In the genomic region with DNA sequence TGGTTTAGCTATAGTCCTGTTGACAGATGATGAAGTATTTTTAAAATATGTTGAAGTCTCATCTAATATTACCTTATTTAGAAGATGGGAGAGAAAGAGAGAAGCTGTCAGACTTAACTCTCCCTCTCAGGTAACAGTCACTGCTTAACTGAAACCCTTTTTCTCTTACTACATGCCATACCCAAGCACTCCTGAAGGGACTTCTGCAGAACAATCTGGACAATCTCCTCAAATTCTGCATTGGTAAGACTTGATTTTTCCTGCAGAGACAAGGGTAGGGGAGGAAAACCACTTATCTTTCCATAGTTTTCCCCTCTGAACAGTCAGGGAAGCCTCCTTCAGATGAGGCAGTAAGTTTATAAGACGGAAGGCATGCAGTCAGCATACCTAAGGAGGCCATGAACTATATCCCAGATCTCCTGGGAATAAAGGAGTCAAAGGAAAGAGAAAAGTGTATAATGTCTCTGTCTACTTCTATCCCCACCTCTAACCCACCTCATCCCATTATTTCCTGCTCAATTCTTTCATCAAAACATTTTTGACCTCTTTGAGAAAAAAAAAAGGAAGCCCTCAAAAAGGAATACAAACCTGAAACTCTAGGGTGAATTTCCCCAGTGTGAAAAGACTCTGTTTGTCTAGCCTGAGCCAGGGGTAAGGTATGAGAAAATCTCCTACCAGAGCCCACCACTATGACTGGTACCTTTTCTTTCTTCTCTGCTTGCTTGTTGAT, we compare ENCODE assay signal across 29 cellular contexts. TPM values are rescaled to one million over a fixed set of nuclear protein-coding genes. Genes with fewer than 3 reads are reported as not detected.
DNase-seq lines count a peak whose midpoint lies in the region; ATAC-seq, FAIRE-seq and TF ChIP-seq lines count a peak whose summit lies in the region.
"Had no signal": no experiment of that assay in that cellular context is flagged by ENCODE, and none has a peak within 500 bp of the region (broad histone marks: within the 10 kb centered on the region; RNA-seq: fewer than 3 reads in every experiment).

No MANE protein-coding gene starts in this region.

- no peaks in the 10 kb centered on the region; the same call in 1 of the 2 replicates for H3K27me3 ChIP-seq in SJCRH30
- H3K27me3 ChIP-seq in Karpas-422 (ENCODE audit: low read length), result no peaks in the 10 kb centered on the region
- H3K27me3 ChIP-seq: ascending aorta; BLaER1 treated with 17β-estradiol and CSF1 and Interleukin-3, amounts not matched to agents 10 nM and 100 nM had no signal

- H3K4me1 ChIP-seq in A549 (no peaks in the 10 kb centered on the region), SJCRH30 (no peaks in the 10 kb centered on the region), Karpas-422 (ENCODE audit: low read length) (no peaks in the 10 kb centered on the region; the same call in 1 of the 2 replicates)
- H3K4me1 ChIP-seq: ascending aorta had no signal

- CTCF ChIA-PET in A549 (lab: Yijun Ruan, JAX) (interaction anchor here (0.7 to 6.5 kb wide), 3 partner anchors 9 to 315 kb away, joined by 4 to 48 read pairs (median 4); partner anchors contain the start of gene ZCWPW1), activated B cell treated with CpG ODN at 0.5 μM for 24 hours (lab: Charles Lee) (interaction anchor here (1.4 kb wide), 1 partner anchor 11 kb away, joined by 6 read pairs; no protein-coding TSS in a partner anchor)

- ATAC-seq in A549 (peak; percentile 63 to 74; a peak in 5 of 6 replicates), activated B cell treated with CpG ODN at 0.5 μM for 24 hours (ENCODE audit: low read depth) (no peak)
- ATAC-seq: activated naive CD4-positive, alpha-beta T cell treated with anti-CD3 and anti-CD28 coated beads, Interleukin-2, amount 50 U/mL, for 72 hours; activated T-helper 17 cell treated with anti-CD3 and anti-CD28 coated beads, Interleukin-2, amount 50 U/mL, for 72 hours; left cardiac atrium had no signal

- intact Hi-C loops in activated B cell treated with CpG ODN at 0.5 μM for 24 hours (cut with micrococcal nuclease), result no loop called here

- H3K9me3 Mint-ChIP-seq in activated B cell treated with CpG ODN at 0.5 μM for 24 hours, result no peaks in the 10 kb centered on the region
- H3K9me3 Mint-ChIP-seq: activated CD4-positive, alpha-beta memory T cell treated with anti-CD3 and anti-CD28 coated beads for 36 hours; activated naive CD4-positive, alpha-beta T cell treated with anti-CD3 and anti-CD28 coated beads, Interleukin-2, amount 50 U/mL, for 72 hours; activated T-helper 17 cell treated with anti-CD3 and anti-CD28 coated beads, Interleukin-2, amount 50 U/mL, for 72 hours; central memory CD8-positive, alpha-beta T cell; memory B cell had no signal

- no peak overlapping the region for H3K4me3 Mint-ChIP-seq in activated B cell treated with CpG ODN at 0.5 μM for 24 hours
- H3K4me3 Mint-ChIP-seq: activated CD4-positive, alpha-beta memory T cell treated with anti-CD3 and anti-CD28 coated beads for 36 hours; activated T-helper 17 cell treated with anti-CD3 and anti-CD28 coated beads, Interleukin-2, amount 50 U/mL, for 72 hours; central memory CD8-positive, alpha-beta T cell; memory B cell had no signal

- WGBS in A549 (ENCODE audit: missing lambda C conversion rate), result 86% methylated on average over 1 of the region's 1 CpG

- peaks cover 14% of the 10 kb centered on the region for H3K36me3 Mint-ChIP-seq in activated B cell treated with CpG ODN at 0.5 μM for 24 hours (ENCODE audit: low read depth)
- H3K36me3 Mint-ChIP-seq: activated CD4-positive, alpha-beta memory T cell treated with anti-CD3 and anti-CD28 coated beads for 36 hours; activated naive CD4-positive, alpha-beta T cell treated with anti-CD3 and anti-CD28 coated beads, Interleukin-2, amount 50 U/mL, for 72 hours had no signal

- no peaks in the 10 kb centered on the region for H3K9me2 ChIP-seq in Karpas-422 (replicated peaks; ENCODE audit: insufficient read depth, low read length)

- TF ChIP-seq RAD21 in A549 (conservative IDR thresholded peaks at IDR 0.05 in 1 of 2, IDR thresholded peaks at IDR 0.05 in 1 of 2), result no peak

- H3K27ac ChIP-seq in A549 (no peak overlapping the region), SJCRH30 (no peak overlapping the region), Karpas-422 (ENCODE audit: low read length) (no peak overlapping the region)
- H3K27ac ChIP-seq: ascending aorta; BLaER1 treated with 17β-estradiol and CSF1 and Interleukin-3, amounts not matched to agents 10 nM and 100 nM; epithelial cell of prostate had no signal

- no peak for FAIRE-seq in A549 (lab: Jason Lieb, UNC)
- FAIRE-seq: HTR-8/SVneo had no signal

- H3K9ac ChIP-seq in Karpas-422 (ENCODE audit: low read length), result no peak overlapping the region

- H3K4me2 ChIP-seq in A549 (no peak overlapping the region), Karpas-422 (ENCODE audit: low read depth, low read length, poor library complexity, severe bottlenecking) (no peak overlapping the region)

- no peaks in the 10 kb centered on the region for H3K79me2 ChIP-seq in Karpas-422 (ENCODE audit: low read length)

- H2AFZ ChIP-seq in Karpas-422 (ENCODE audit: low read length), result no peak overlapping the region

- no peaks in the 10 kb centered on the region for H4K20me1 ChIP-seq in Karpas-422 (ENCODE audit: insufficient read depth, low read depth, low read length)

- TF ChIP-seq CTCF in A549 (IDR thresholded peaks at IDR 0.05) (no peak), GM12875 (IDR thresholded peaks at IDR 0.05; ENCODE audit: borderline replicate concordance, insufficient read depth, low read depth, low read length) (0 out of 2 replicates have a peak, but pooled peaks have one; percentile 5), activated B cell treated with CpG ODN at 0.5 μM for 24 hours (IDR thresholded peaks at IDR 0.05) (no peak), fibroblast of the aortic adventitia (IDR thresholded peaks at IDR 0.05; ENCODE audit: insufficient read depth, low read length) (peak; percentile 25)

- H3K36me3 ChIP-seq in SJCRH30 (no peaks in the 10 kb centered on the region), Karpas-422 (ENCODE audit: insufficient read depth, low read length) (no peaks in the 10 kb centered on the region)
- H3K36me3 ChIP-seq: ascending aorta had no signal

- no peak for TF ChIP-seq POLR2A in A549 (IDR thresholded peaks at IDR 0.05; ENCODE audit: low read length)

- peaks cover 7% of the 10 kb centered on the region for H3K4me1 Mint-ChIP-seq in activated B cell treated with CpG ODN at 0.5 μM for 24 hours
- H3K4me1 Mint-ChIP-seq: activated T-helper 17 cell treated with anti-CD3 and anti-CD28 coated beads, Interleukin-2, amount 50 U/mL, for 72 hours; central memory CD8-positive, alpha-beta T cell had no signal

- H3K27me3 Mint-ChIP-seq in activated B cell treated with CpG ODN at 0.5 μM for 24 hours, result no peaks in the 10 kb centered on the region
- H3K27me3 Mint-ChIP-seq: activated CD4-positive, alpha-beta memory T cell treated with anti-CD3 and anti-CD28 coated beads for 36 hours; activated T-helper 17 cell treated with anti-CD3 and anti-CD28 coated beads, Interleukin-2, amount 50 U/mL, for 72 hours; central memory CD8-positive, alpha-beta T cell; memory B cell had no signal

- no peak overlapping the region for H3K4me3 ChIP-seq in A549
- H3K4me3 ChIP-seq in GM12875 (ENCODE audit: low read depth, low read length), result no peak overlapping the region
- no peak overlapping the region for H3K4me3 ChIP-seq in fibroblast of the aortic adventitia (ENCODE audit: low read depth, low read length)
- H3K4me3 ChIP-seq in SJCRH30, result no peak overlapping the region
- no peak overlapping the region for H3K4me3 ChIP-seq in Karpas-422 (ENCODE audit: low read length)
- H3K4me3 ChIP-seq: ascending aorta; BLaER1 treated with 17β-estradiol and CSF1 and Interleukin-3, amounts not matched to agents 10 nM and 100 nM had no signal

- peak overlapping the region; percentile 36 for H3K27ac Mint-ChIP-seq in activated B cell treated with CpG ODN at 0.5 μM for 24 hours
- H3K27ac Mint-ChIP-seq: activated CD4-positive, alpha-beta memory T cell treated with anti-CD3 and anti-CD28 coated beads for 36 hours; activated naive CD4-positive, alpha-beta T cell treated with anti-CD3 and anti-CD28 coated beads, Interleukin-2, amount 50 U/mL, for 72 hours; activated T-helper 17 cell treated with anti-CD3 and anti-CD28 coated beads, Interleukin-2, amount 50 U/mL, for 72 hours; memory B cell had no signal

- H3K9me3 ChIP-seq in A549 (no peaks in the 10 kb centered on the region), SJCRH30 (replicated peaks) (no peaks in the 10 kb centered on the region), Karpas-422 (ENCODE audit: low read length) (no peaks in the 10 kb centered on the region)
- H3K9me3 ChIP-seq: ascending aorta; BLaER1 treated with 17β-estradiol and CSF1 and Interleukin-3, amounts not matched to agents 10 nM and 100 nM had no signal

- no peak for TF ChIP-seq EP300 in A549 (IDR thresholded peaks at IDR 0.05)

- POLR2A ChIA-PET in A549 (lab: Yijun Ruan, JAX), result interaction anchor here (1.0 to 1.1 kb wide), 3 partner anchors 9 to 10 kb away, joined by 4 to 7 read pairs (median 5); partner anchors contain the start of genes MEPCE and ZCWPW1
- POLR2A ChIA-PET in activated B cell treated with CpG ODN at 0.5 μM for 24 hours (lab: Charles Lee), result no interaction called here

- no peak for DNase-seq in A549 (ENCODE audit: low read depth in 1 of 2, low spot score in 1 of 2)
- no peak for DNase-seq in activated B cell treated with CpG ODN at 0.5 μM for 24 hours
- no peak for DNase-seq in fibroblast of the aortic adventitia (ENCODE audit: low read depth)
- no peak for DNase-seq in SJCRH30
- no peak for DNase-seq in KG1 (lab: John Stamatoyannopoulos, UW)
- no peak for DNase-seq in Karpas-422
- DNase-seq in NCI-H128 (lab: John Stamatoyannopoulos, UW; ENCODE audit: unreplicated experiment), result no peak
- DNase-seq: activated CD4-positive, alpha-beta memory T cell treated with anti-CD3 and anti-CD28 coated beads for 36 hours; activated CD8-positive, alpha-beta memory T cell treated with anti-CD3 and anti-CD28 coated beads, Interleukin-2, amount 50 U/mL, for 48 hours; DND-41; GOT3; left cardiac atrium; NCI-H1092 treated with DMSO at 0.1 percent for 48 hours; NCI-H1930; NCI-H2227 treated with DMSO at 0.1 percent for 48 hours; nucleus accumbens; T1000 had no signal

RNA-seq across cellular contexts. Expression of gene ZCWPW1, which starts 9.4 kb away (rescaled TPM):
- 3.5 and 4.2 TPM in 2 replicates for polyA plus RNA-seq in A549 (2011; rRNA removed)
- 1.2 and 1.6 TPM in 2 replicates for polyA plus RNA-seq in A549 (2012; cell fraction: cytosol; rRNA removed)
- polyA plus RNA-seq in A549 (2012; cell fraction: nucleus; rRNA removed), result 1.7 TPM in 2 replicates
- polyA plus RNA-seq in A549 (2017; fragmentation: RNase III; extraction: RNeasy Plus Mini Kit Qiagen cat#74134 plus additional on column Dnase treatment), result 1.9 to 2.5 TPM (median 2.0 TPM) in 3 replicates
- 1.4 and 2.7 TPM in 2 replicates for polyA minus RNA-seq in A549 (2011; rRNA and poly(A)+ RNA removed)
- 10.8 and 15.2 TPM in 2 replicates for total RNA-seq in activated B cell treated with CpG ODN at 0.5 μM for 24 hours
- 2.4 and 3.0 TPM in 2 replicates for total RNA-seq in fibroblast of the aortic adventitia (ENCODE audit: low replicate concordance)
- total RNA-seq in SJCRH30 (2014; rRNA removed; shearing (Covaris generic)), result 1.1 and 1.2 TPM in 2 replicates
- total RNA-seq in Karpas-422 (2014; rRNA removed; shearing (Covaris generic); ENCODE audit: low replicate concordance), result 3.0 and 8.8 TPM in 2 replicates
- total RNA-seq: ascending aorta had no signal

RNA-seq across cellular contexts. Expression of gene MEPCE, which starts 10.5 kb away (rescaled TPM):
- 10.0 and 13.1 TPM in 2 replicates for polyA plus RNA-seq in A549 (2011; rRNA removed)
- 19.7 and 25.3 TPM in 2 replicates for polyA plus RNA-seq in A549 (2012; cell fraction: cytosol; rRNA removed)
- polyA plus RNA-seq in A549 (2012; cell fraction: nucleus; rRNA removed), result 30.0 and 34.0 TPM in 2 replicates
- polyA plus RNA-seq in A549 (2017; fragmentation: RNase III; extraction: RNeasy Plus Mini Kit Qiagen cat#74134 plus additional on column Dnase treatment), result 36.7 to 38.4 TPM (median 38.2 TPM) in 3 replicates
- 22.3 and 25.4 TPM in 2 replicates for polyA minus RNA-seq in A549 (2011; rRNA and poly(A)+ RNA removed)
- 61.0 and 65.5 TPM in 2 replicates for total RNA-seq in activated B cell treated with CpG ODN at 0.5 μM for 24 hours
- total RNA-seq in fibroblast of the aortic adventitia (ENCODE audit: low replicate concordance), result 48.0 and 49.6 TPM in 2 replicates
- 48.2 and 50.6 TPM in 2 replicates for total RNA-seq in SJCRH30 (2014; rRNA removed; shearing (Covaris generic))
- total RNA-seq in Karpas-422 (2014; rRNA removed; shearing (Covaris generic); ENCODE audit: low replicate concordance), result 28.4 and 40.4 TPM in 2 replicates

RNA-seq across cellular contexts. Expression of gene PPP1R35, which starts 17.2 kb away (rescaled TPM):
- polyA plus RNA-seq in A549 (2011; rRNA removed) (15.2 and 15.7 TPM in 2 replicates), A549 (2017; fragmentation: RNase III; extraction: RNeasy Plus Mini Kit Qiagen cat#74134 plus additional on column Dnase treatment) (29.9 to 33.0 TPM (median 31.6 TPM) in 3 replicates)
- 66.3 and 69.9 TPM in 2 replicates for polyA plus RNA-seq in A549 (2012; cell fraction: cytosol; rRNA removed)
- 103 and 122 TPM in 2 replicates for polyA plus RNA-seq in A549 (2012; cell fraction: nucleus; rRNA removed)
- 9.5 and 10.7 TPM in 2 replicates for polyA minus RNA-seq in A549 (2011; rRNA and poly(A)+ RNA removed)
- total RNA-seq in activated B cell treated with CpG ODN at 0.5 μM for 24 hours (41.2 and 45.0 TPM in 2 replicates), fibroblast of the aortic adventitia (ENCODE audit: low replicate concordance) (8.8 and 9.2 TPM in 2 replicates)
- total RNA-seq in SJCRH30 (2014; rRNA removed; shearing (Covaris generic)), result 11.2 and 11.7 TPM in 2 replicates
- 25.9 and 106 TPM in 2 replicates for total RNA-seq in Karpas-422 (2014; rRNA removed; shearing (Covaris generic); ENCODE audit: low replicate concordance)

RNA-seq across cellular contexts. Expression of gene SPACDR, which starts 45.0 kb away (rescaled TPM):
- polyA plus RNA-seq in A549 (2011; rRNA removed), result 0.17 and 0.40 TPM in 2 replicates
- polyA plus RNA-seq in A549 (2012; cell fraction: cytosol; rRNA removed), result 0.49 and 0.54 TPM in 2 replicates
- 0.62 and 0.92 TPM in 2 replicates for polyA plus RNA-seq in A549 (2012; cell fraction: nucleus; rRNA removed)
- polyA plus RNA-seq in A549 (2017; fragmentation: RNase III; extraction: RNeasy Plus Mini Kit Qiagen cat#74134 plus additional on column Dnase treatment), result 0.33 to 0.39 TPM (median 0.34 TPM) in 3 replicates
- not detected in 2 replicates for polyA minus RNA-seq in A549 (2011; rRNA and poly(A)+ RNA removed)
- total RNA-seq in activated B cell treated with CpG ODN at 0.5 μM for 24 hours, result 2.3 and 2.7 TPM in 2 replicates
- 0.27 TPM in 1 of 2 replicates, not detected in the other for total RNA-seq in fibroblast of the aortic adventitia (ENCODE audit: low replicate concordance)
- not detected in 2 replicates for total RNA-seq in SJCRH30 (2014; rRNA removed; shearing (Covaris generic))
- 1.5 and 2.8 TPM in 2 replicates for total RNA-seq in Karpas-422 (2014; rRNA removed; shearing (Covaris generic); ENCODE audit: low replicate concordance)
- total RNA-seq: ascending aorta, fibroblast of villous mesenchyme, skeletal muscle tissue, ureter had no signal

RNA-seq across cellular contexts. Expression of gene PILRA, which starts 45.8 kb away (rescaled TPM):
- polyA plus RNA-seq in A549 (2011; rRNA removed), result 3.3 and 3.9 TPM in 2 replicates
- polyA plus RNA-seq in A549 (2012; cell fraction: cytosol; rRNA removed), result 1.8 and 2.1 TPM in 2 replicates
- 16.9 and 20.3 TPM in 2 replicates for polyA plus RNA-seq in A549 (2012; cell fraction: nucleus; rRNA removed)
- polyA plus RNA-seq in A549 (2017; fragmentation: RNase III; extraction: RNeasy Plus Mini Kit Qiagen cat#74134 plus additional on column Dnase treatment), result 1.9 to 3.8 TPM (median 3.4 TPM) in 3 replicates
- polyA minus RNA-seq in A549 (2011; rRNA and poly(A)+ RNA removed), result 3.1 and 3.7 TPM in 2 replicates
- 2.1 and 2.2 TPM in 2 replicates for total RNA-seq in activated B cell treated with CpG ODN at 0.5 μM for 24 hours
- total RNA-seq in fibroblast of the aortic adventitia (ENCODE audit: low replicate concordance), result 0.27 TPM in 1 of 2 replicates, not detected in the other
- 0.83 TPM in 1 of 2 replicates, not detected in the other for total RNA-seq in SJCRH30 (2014; rRNA removed; shearing (Covaris generic))
- 2.3 and 2.4 TPM in 2 replicates for total RNA-seq in Karpas-422 (2014; rRNA removed; shearing (Covaris generic); ENCODE audit: low replicate concordance)

Comparison
In these comparisons a context has a peak if more than half of its experiments do, and no peak if none do; other contexts are left out.
1. CTCF ChIP-seq: peak in GM12875 (single experiment) and fibroblast of the aortic adventitia (single experiment); none in A549 (single experiment) and activated B cell treated with CpG ODN at 0.5 μM for 24 hours (single experiment).